Comparison of ENCODE assay signal across 1 cellular context in the genomic region with DNA sequence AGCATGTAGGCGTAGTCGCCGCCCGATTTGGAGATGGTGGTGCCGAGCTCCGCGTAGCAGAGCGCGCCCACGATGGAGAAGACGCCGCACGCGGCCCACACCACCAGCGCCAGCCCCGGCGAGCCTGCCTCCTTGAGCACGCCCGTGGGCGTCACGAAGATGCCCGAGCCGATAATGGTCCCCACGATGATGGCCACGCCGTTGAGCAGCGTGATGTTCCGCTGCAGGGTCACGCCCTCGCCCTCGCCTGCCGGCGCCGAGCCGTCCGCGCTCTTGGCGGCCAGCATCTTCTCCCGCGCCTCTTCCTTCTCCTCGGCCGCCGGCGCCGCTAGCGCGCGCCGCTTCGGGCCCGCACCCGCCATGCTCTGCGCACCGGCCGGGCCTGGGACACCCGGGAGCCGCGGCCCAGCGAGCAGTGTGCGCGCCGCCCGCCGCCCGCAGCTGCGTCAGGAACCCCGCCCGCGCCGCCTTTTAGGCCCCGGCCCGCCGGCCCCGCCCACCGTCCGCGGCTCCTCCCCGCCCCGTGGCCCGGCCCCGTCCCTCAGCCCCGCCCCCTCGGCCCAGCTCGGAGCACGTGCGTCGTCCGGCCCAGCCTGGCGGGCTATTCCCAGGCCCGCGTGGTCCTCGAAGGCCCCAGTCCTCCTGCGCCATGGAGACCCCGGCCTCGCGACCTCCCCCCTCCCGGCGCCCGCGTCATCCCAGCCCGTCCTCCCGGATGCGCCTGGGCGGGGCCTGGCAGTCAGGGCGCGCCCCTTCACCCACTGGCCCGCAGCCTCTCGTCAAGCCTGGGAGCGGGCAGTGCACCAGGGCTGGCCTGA.
TF ChIP-seq lines count a peak whose summit lies in the region.

Gene SLC7A5 (minus strand): TSS at position 447 of the 818 bp plus-strand sequence. CDS start 85 bp downstream, at position 362.

TF ChIP-seq in HepG2, 621 proteins besides CTCF, POLR2A, EP300 and RAD21 (continued from another document):
- TF ChIP-seq ZBTB26 (CRISPR knock-in tag; IDR thresholded peaks at IDR 0.05; ENCODE audit: borderline replicate concordance), result peak; percentile 77
- TF ChIP-seq ZNF552 (CRISPR knock-in tag; IDR thresholded peaks at IDR 0.05; ENCODE audit: borderline replicate concordance), result peak; percentile 87; the same call in 1 of the 2 replicates
- TF ChIP-seq SP5 (CRISPR knock-in tag; IDR thresholded peaks at IDR 0.05; ENCODE audit: borderline replicate concordance, low read depth), result peak; percentile 27
- peak; percentile 65 for TF ChIP-seq YEATS4 (CRISPR knock-in tag; IDR thresholded peaks at IDR 0.05; ENCODE audit: borderline replicate concordance)
- TF ChIP-seq SAP130 (CRISPR knock-in tag; IDR thresholded peaks at IDR 0.05; ENCODE audit: low read depth), result peak; percentile 83
- peak; percentile 61; the same call in 1 of the 2 replicates for TF ChIP-seq ZSCAN31 (CRISPR knock-in tag; IDR thresholded peaks at IDR 0.05; ENCODE audit: low read depth)
- peak; percentile 95 for TF ChIP-seq ZNF138 (CRISPR knock-in tag; IDR thresholded peaks at IDR 0.05; ENCODE audit: low read depth)
- peak; percentile 83; the same call in 1 of the 2 replicates for TF ChIP-seq SATB2 (CRISPR knock-in tag; IDR thresholded peaks at IDR 0.05)
- peak; percentile 82 for TF ChIP-seq BHLHE40 (IDR thresholded peaks at IDR 0.05; ENCODE audit: low read length)
- 0 out of 2 replicates have a peak, but pooled peaks have one; percentile 69 for TF ChIP-seq ZNF224 (CRISPR knock-in tag; IDR thresholded peaks at IDR 0.05)
- TF ChIP-seq, protein P1, sequence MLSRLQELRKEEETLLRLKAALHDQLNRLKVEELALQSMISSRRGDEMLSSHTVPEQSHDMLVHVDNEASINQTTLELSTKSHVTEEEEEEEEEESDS (CRISPR knock-in tag; IDR thresholded peaks at IDR 0.05; ENCODE audit: borderline replicate concordance), result 0 out of 2 replicates have a peak, but pooled peaks have one; percentile 18
- peak; percentile 83; the same call in 1 of the 2 replicates for TF ChIP-seq ZNF558 (CRISPR knock-in tag; IDR thresholded peaks at IDR 0.05; ENCODE audit: borderline replicate concordance)
- peak; percentile 88 for TF ChIP-seq ZNF687 (CRISPR knock-in tag; IDR thresholded peaks at IDR 0.05)
- TF ChIP-seq SMAD3 (CRISPR knock-in tag; IDR thresholded peaks at IDR 0.05), result peak; percentile 42; the same call in 1 of the 2 replicates
